Comparison of ENCODE assay signal across 1 cellular context in the genomic region with DNA sequence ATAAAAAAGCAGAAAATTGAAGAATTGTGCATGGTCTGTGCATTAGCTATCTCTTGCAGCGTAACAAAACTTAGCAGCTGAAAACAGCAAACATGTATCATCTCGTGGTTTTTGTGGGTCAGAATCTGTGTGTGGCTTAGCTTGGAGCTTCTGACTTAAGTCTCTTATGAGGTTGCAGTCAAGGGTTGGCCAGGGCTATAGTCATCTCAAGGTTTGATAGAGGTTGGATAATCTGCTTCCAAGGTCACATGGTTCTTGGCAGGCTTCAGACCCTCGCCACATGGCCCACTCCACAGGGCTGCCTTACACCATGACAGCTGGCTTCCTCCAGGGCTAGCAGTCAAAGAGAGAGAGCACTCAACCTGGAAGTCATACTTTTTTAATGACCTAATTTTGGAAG.
TF ChIP-seq lines count a peak whose summit lies in the region.

No MANE protein-coding gene starts in this region.

TF ChIP-seq in IMR-90, 13 proteins besides CTCF, POLR2A, EP300 and RAD21:
- TF ChIP-seq MAZ (IDR thresholded peaks at IDR 0.05; ENCODE audit: borderline replicate concordance, low read depth, low read length) (no peak), SMC3 (IDR thresholded peaks at IDR 0.05; ENCODE audit: low read depth, low read length) (no peak), USF2 (IDR thresholded peaks at IDR 0.05; ENCODE audit: low read depth, low read length) (no peak), RFX5 (IDR thresholded peaks at IDR 0.05; ENCODE audit: low read depth, low read length) (no peak), NFE2L2 (IDR thresholded peaks at IDR 0.05; ENCODE audit: low read depth, low read length) (no peak), CEBPB (IDR thresholded peaks at IDR 0.05; ENCODE audit: low read depth, low read length) (no peak), FOS (IDR thresholded peaks at IDR 0.05; ENCODE audit: low read depth, low read length) (no peak), RCOR1 (IDR thresholded peaks at IDR 0.05; ENCODE audit: insufficient replicate concordance, low read length) (no peak), MAFK (IDR thresholded peaks at IDR 0.05; ENCODE audit: low read depth, low read length) (no peak), BHLHE40 (IDR thresholded peaks at IDR 0.05; ENCODE audit: low read depth, low read length) (no peak), MXI1 (IDR thresholded peaks at IDR 0.05; ENCODE audit: borderline replicate concordance, low read depth, low read length) (no peak), CHD1 (IDR thresholded peaks at IDR 0.05; ENCODE audit: low read depth, low read length) (no peak)
- TF ChIP-seq, protein P1, sequence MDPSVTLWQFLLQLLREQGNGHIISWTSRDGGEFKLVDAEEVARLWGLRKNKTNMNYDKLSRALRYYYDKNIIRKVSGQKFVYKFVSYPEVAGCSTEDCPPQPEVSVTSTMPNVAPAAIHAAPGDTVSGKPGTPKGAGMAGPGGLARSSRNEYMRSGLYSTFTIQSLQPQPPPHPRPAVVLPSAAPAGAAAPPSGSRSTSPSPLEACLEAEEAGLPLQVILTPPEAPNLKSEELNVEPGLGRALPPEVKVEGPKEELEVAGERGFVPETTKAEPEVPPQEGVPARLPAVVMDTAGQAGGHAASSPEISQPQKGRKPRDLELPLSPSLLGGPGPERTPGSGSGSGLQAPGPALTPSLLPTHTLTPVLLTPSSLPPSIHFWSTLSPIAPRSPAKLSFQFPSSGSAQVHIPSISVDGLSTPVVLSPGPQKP (IDR thresholded peaks at IDR 0.05; ENCODE audit: borderline replicate concordance, low read depth, low read length) = no peak
TF ChIP-seq in IMR-90: peak in this region for 0.
